8 cellular contexts compared by ENCODE assay signal in genomic region chr6:148701393-148701774, GRCh38. TPM values are rescaled to one million over a fixed set of nuclear protein-coding genes. Genes with fewer than 3 reads are reported as not detected.
DNase-seq lines count a peak whose midpoint lies in the region; ATAC-seq lines count a peak whose summit lies in the region.

No MANE protein-coding gene starts in this region.

- H3K18ac ChIP-seq in mesenchymal stem cell (ENCODE audit: low read depth in 1 of 2, low read length in 2 of 2): no peak overlapping the region

- no peaks in the 10 kb centered on the region for H3K79me2 ChIP-seq in ACC112 (ENCODE audit: control insufficient read depth, insufficient read depth, low read length, unreplicated experiment)

- H3K27ac ChIP-seq in ACC112 (ENCODE audit: low read depth, low read length) (peak overlapping the region; percentile 76; the same call in 1 of the 2 replicates), mesenchymal stem cell (ENCODE audit: low read length, poor library complexity, severe bottlenecking) (no peak overlapping the region)

- H3K9ac ChIP-seq in mesenchymal stem cell (ENCODE audit: low read length): peak overlapping the region; percentile 84

- peak overlapping the region; percentile 75 for H3K4me3 Mint-ChIP-seq in activated CD8-positive, alpha-beta T cell treated with anti-CD3 and anti-CD28 coated beads, Interleukin-2, amount 10 ng/mL, durations not matched to agents 7 days and 5 days

- ATAC-seq in GM19463 (IDR thresholded peaks at IDR 0.05; ENCODE audit: unreplicated experiment) (peak; percentile 17), HG02642 (IDR thresholded peaks at IDR 0.05; ENCODE audit: poor library complexity, unreplicated experiment) (no peak)
- no peak for ATAC-seq in activated CD8-positive, alpha-beta T cell treated with anti-CD3 and anti-CD28 coated beads, Interleukin-2, amount 10 ng/mL, durations not matched to agents 7 days and 5 days

- H2AK5ac ChIP-seq in mesenchymal stem cell (ENCODE audit: low read length, severe bottlenecking): no peak overlapping the region

- H3K4me3 ChIP-seq in ACC112 (ENCODE audit: low read depth, low read length) (peak overlapping the region; percentile 76), mesenchymal stem cell (ENCODE audit: insufficient read depth in 1 of 2, low read depth in 1 of 2, low read length in 2 of 2) (peak overlapping the region in 1 of 2 experiments; percentile 77)

- no peak overlapping the region for H2BK5ac ChIP-seq in mesenchymal stem cell (ENCODE audit: low read depth, low read length, poor library complexity, severe bottlenecking)

- no peaks in the 10 kb centered on the region for H3K79me1 ChIP-seq in mesenchymal stem cell (replicated peaks; ENCODE audit: low read length, poor library complexity, severe bottlenecking)

- no peak overlapping the region for H2BK15ac ChIP-seq in mesenchymal stem cell (ENCODE audit: low read depth, poor library complexity, severe bottlenecking)

- no peak for DNase-seq in activated CD8-positive, alpha-beta T cell treated with anti-CD3 and anti-CD28 coated beads, Interleukin-2, amount 10 ng/mL, durations not matched to agents 7 days and 5 days
- no peak for DNase-seq in mesenchymal stem cell
- no peak for DNase-seq in C1 segment of cervical spinal cord (lab: John Stamatoyannopoulos, UW)
- no peak for DNase-seq in stimulated activated CD8-positive, alpha-beta memory T cell treated with anti-CD3 and anti-CD28 coated beads, Interleukin-4, amount 100 ng/mL, for 48 hours
- no peak for DNase-seq in NCI-H1105 treated with DMSO at 0.1 percent for 48 hours (lab: John Stamatoyannopoulos, UW)

- no peak overlapping the region for H3K23ac ChIP-seq in mesenchymal stem cell (ENCODE audit: low read length in 2 of 2)

- no peaks in the 10 kb centered on the region for H3K27me3 ChIP-seq in ACC112 (ENCODE audit: insufficient read depth, low read length)
- H3K27me3 ChIP-seq in mesenchymal stem cell (ENCODE audit: control insufficient read depth in 1 of 2, insufficient read depth in 1 of 2, low read length in 2 of 2): no peaks in the 10 kb centered on the region

- 94% methylated on average over 3 of the region's 3 CpGs for WGBS in mesenchymal stem cell

- no peak overlapping the region for H3K14ac ChIP-seq in mesenchymal stem cell (ENCODE audit: low read length in 2 of 2)

- peaks cover 3% of the 10 kb centered on the region for H3K27me3 Mint-ChIP-seq in activated CD8-positive, alpha-beta T cell treated with anti-CD3 and anti-CD28 coated beads, Interleukin-2, amount 10 ng/mL, durations not matched to agents 7 days and 5 days (ENCODE audit: low read depth)

- H2BK12ac ChIP-seq in mesenchymal stem cell (ENCODE audit: low read length in 2 of 2): peak overlapping the region in 1 of 2 experiments; percentile 39

- H2AFZ ChIP-seq in ACC112 (ENCODE audit: low read length, unreplicated experiment): peak overlapping the region; percentile 83
- H2AFZ ChIP-seq in mesenchymal stem cell (ENCODE audit: low read depth, low read length): no peak overlapping the region

- H3K4ac ChIP-seq in mesenchymal stem cell (ENCODE audit: low read depth in 1 of 2, low read length in 2 of 2): no peak overlapping the region

- H3K36me3 Mint-ChIP-seq in activated CD8-positive, alpha-beta T cell treated with anti-CD3 and anti-CD28 coated beads, Interleukin-2, amount 10 ng/mL, durations not matched to agents 7 days and 5 days (ENCODE audit: low read depth): no peaks in the 10 kb centered on the region

- H3K4me1 Mint-ChIP-seq in activated CD8-positive, alpha-beta T cell treated with anti-CD3 and anti-CD28 coated beads, Interleukin-2, amount 10 ng/mL, durations not matched to agents 7 days and 5 days (ENCODE audit: low read depth): peaks cover 10% of the 10 kb centered on the region

- POLR2A ChIA-PET in activated CD8-positive, alpha-beta T cell treated with anti-CD3 and anti-CD28 coated beads, Interleukin-2, amount 10 ng/mL, durations not matched to agents 7 days and 5 days (lab: Charles Lee): no interaction called here

- CTCF ChIA-PET in activated CD8-positive, alpha-beta T cell treated with anti-CD3 and anti-CD28 coated beads, Interleukin-2, amount 10 ng/mL, durations not matched to agents 7 days and 5 days (lab: Charles Lee): no interaction called here

- H3K4me2 ChIP-seq in mesenchymal stem cell (ENCODE audit: low read length, poor library complexity, severe bottlenecking): no peak overlapping the region

- H4K91ac ChIP-seq in mesenchymal stem cell (ENCODE audit: low read length): no peak overlapping the region

- H3K27ac Mint-ChIP-seq in activated CD8-positive, alpha-beta T cell treated with anti-CD3 and anti-CD28 coated beads, Interleukin-2, amount 10 ng/mL, durations not matched to agents 7 days and 5 days: no peak overlapping the region

- no peak overlapping the region for H4K8ac ChIP-seq in mesenchymal stem cell (ENCODE audit: low read length)

- no peak overlapping the region for H2BK120ac ChIP-seq in mesenchymal stem cell (ENCODE audit: low read depth, low read length)

- peaks cover 4% of the 10 kb centered on the region for H3K9me3 ChIP-seq in mesenchymal stem cell (ENCODE audit: control insufficient read depth, low read length)

- H3K9me3 Mint-ChIP-seq in activated CD8-positive, alpha-beta T cell treated with anti-CD3 and anti-CD28 coated beads, Interleukin-2, amount 10 ng/mL, durations not matched to agents 7 days and 5 days (ENCODE audit: insufficient read depth): peaks cover 11% of the 10 kb centered on the region

- no peaks in the 10 kb centered on the region for H3K36me3 ChIP-seq in ACC112 (ENCODE audit: insufficient read depth, low read length)
- H3K36me3 ChIP-seq in mesenchymal stem cell (ENCODE audit: control insufficient read depth in 1 of 2, insufficient read depth in 2 of 2, low read depth in 1 of 2, low read length in 2 of 2): no peaks in the 10 kb centered on the region

- H3K4me1 ChIP-seq in ACC112 (ENCODE audit: control insufficient read depth, insufficient read depth, low read length, unreplicated experiment): peaks cover 10% of the 10 kb centered on the region
- no peaks in the 10 kb centered on the region for H3K4me1 ChIP-seq in mesenchymal stem cell (ENCODE audit: control insufficient read depth, insufficient read depth, low read depth, low read length)

RNA-seq across cellular contexts. Expression of gene UST, which starts 45.4 kb away (rescaled TPM):
- total RNA-seq in activated CD8-positive, alpha-beta T cell treated with anti-CD3 and anti-CD28 coated beads, Interleukin-2, amount 10 ng/mL, durations not matched to agents 7 days and 5 days: under 1 TPM; 0.16 to 0.42 TPM
- polyA plus RNA-seq in mesenchymal stem cell (2013, experiment 1 of 2): 9.2 TPM
- polyA plus RNA-seq in mesenchymal stem cell (2013, experiment 2 of 2): 8.9 TPM
